In the genomic region with DNA sequence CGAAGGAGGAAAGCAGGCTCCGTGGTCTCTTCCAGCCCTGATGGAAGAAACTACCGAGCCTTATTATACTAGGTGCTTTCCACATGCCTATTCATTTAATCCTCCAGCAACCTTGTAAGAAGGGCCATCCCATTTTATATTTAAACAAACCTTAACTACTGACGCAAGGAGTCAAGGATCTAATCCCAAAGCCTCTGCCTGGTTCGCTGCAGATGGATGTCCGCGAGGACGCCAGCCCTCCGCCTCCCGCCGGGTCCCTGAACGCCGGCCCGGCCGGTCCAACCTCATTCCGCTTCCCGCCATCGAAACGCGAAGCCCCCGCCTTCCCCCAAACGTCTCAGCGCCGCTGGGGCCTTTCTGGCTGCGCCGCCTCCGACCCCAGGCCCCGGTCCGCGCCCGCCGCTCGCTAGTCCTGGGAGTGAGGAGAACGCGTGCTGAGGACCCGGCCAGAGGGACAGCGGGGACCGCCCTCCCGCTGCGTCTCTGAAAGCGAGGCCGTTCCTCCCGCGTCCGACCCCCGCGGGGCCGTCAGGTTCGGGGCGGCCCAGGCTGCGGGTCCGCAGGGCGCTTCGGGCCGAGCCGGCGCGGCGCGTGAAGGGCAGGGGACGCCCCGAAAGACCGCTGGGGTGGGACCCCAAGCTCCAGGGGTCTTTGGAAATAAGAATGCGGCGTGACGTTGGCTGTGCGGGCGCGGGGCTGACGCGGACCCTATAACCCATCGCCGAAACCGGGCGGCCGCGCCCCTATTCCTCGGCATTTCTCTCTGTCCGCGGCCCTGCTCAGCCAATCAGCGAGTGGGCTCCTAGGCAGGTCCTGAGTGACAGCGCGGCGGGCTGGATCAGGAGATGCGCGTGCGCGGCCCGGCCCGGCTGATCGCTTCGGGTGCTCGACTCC, we compare ENCODE assay signal across 8 cellular contexts. TPM values are rescaled to one million over a fixed set of nuclear protein-coding genes. Genes with fewer than 3 reads are reported as not detected.
DNase-seq lines count a peak whose midpoint lies in the region; ATAC-seq and TF ChIP-seq lines count a peak whose summit lies in the region.

No MANE protein-coding gene starts in this region.

- TF ChIP-seq CTCF in HFF-Myc (IDR thresholded peaks at IDR 0.05; ENCODE audit: low read depth, low read length, missing control alignments) (no peak), gastroesophageal sphincter (IDR thresholded peaks at IDR 0.05) (peak in 1 of 4 experiments; percentile 11)

- TF ChIP-seq POLR2A in gastroesophageal sphincter (IDR thresholded peaks at IDR 0.05): peak in 1 of 2 donors; percentile 46

- H3K27ac Mint-ChIP-seq in activated naive CD4-positive, alpha-beta T cell treated with anti-CD3 and anti-CD28 coated beads, Interleukin-2, amount 10 ng/mL, durations not matched to agents 7 days and 5 days: peak overlapping the region; percentile 87

- CTCF ChIA-PET in activated naive CD4-positive, alpha-beta T cell treated with anti-CD3 and anti-CD28 coated beads, Interleukin-2, amount 10 ng/mL, durations not matched to agents 7 days and 5 days (lab: Charles Lee): no interaction called here

- H3K27ac ChIP-seq in gastroesophageal sphincter (peak overlapping the region; percentile 78 to 97 (median 96)), subcutaneous abdominal adipose tissue (ENCODE audit: low read depth, low read length) (peak overlapping the region; percentile 82)

- DNase-seq in G401 (ENCODE audit: low spot score) (peak; percentile 95), HFF-Myc (ENCODE audit: extremely low read depth, low read depth) (peak; percentile 75), MV-4-11 (lab: John Stamatoyannopoulos, UW) (peak; percentile 79), SK-N-DZ (ENCODE audit: low spot score) (peak; percentile 95), non-pigmented ciliary epithelial cell (ENCODE audit: low read depth) (peak; percentile 66)
- peak; percentile 96 for DNase-seq in activated naive CD4-positive, alpha-beta T cell treated with anti-CD3 and anti-CD28 coated beads, Interleukin-2, amount 10 ng/mL, durations not matched to agents 7 days and 5 days

- in situ Hi-C loops in G401 (cut with HindIII; ENCODE audit: low sequenced_read_pairs): no loop called here

- H3K4me3 Mint-ChIP-seq in activated naive CD4-positive, alpha-beta T cell treated with anti-CD3 and anti-CD28 coated beads, Interleukin-2, amount 10 ng/mL, durations not matched to agents 7 days and 5 days: peak overlapping the region; percentile 78

- H3K9me3 Mint-ChIP-seq in activated naive CD4-positive, alpha-beta T cell treated with anti-CD3 and anti-CD28 coated beads, Interleukin-2, amount 10 ng/mL, durations not matched to agents 7 days and 5 days: no peaks in the 10 kb centered on the region

- peak overlapping the region; percentile 56 to 86 (median 76) for H3K9ac ChIP-seq in subcutaneous abdominal adipose tissue (ENCODE audit: low read length in 5 of 5)

- no peaks in the 10 kb centered on the region for H3K27me3 Mint-ChIP-seq in activated naive CD4-positive, alpha-beta T cell treated with anti-CD3 and anti-CD28 coated beads, Interleukin-2, amount 10 ng/mL, durations not matched to agents 7 days and 5 days

- peaks cover 83% of the 10 kb centered on the region for H3K4me1 Mint-ChIP-seq in activated naive CD4-positive, alpha-beta T cell treated with anti-CD3 and anti-CD28 coated beads, Interleukin-2, amount 10 ng/mL, durations not matched to agents 7 days and 5 days

- no peak for TF ChIP-seq EP300 in gastroesophageal sphincter (IDR thresholded peaks at IDR 0.05)

- H3K9me3 ChIP-seq in gastroesophageal sphincter (no peaks in the 10 kb centered on the region), subcutaneous abdominal adipose tissue (ENCODE audit: control insufficient read depth in 5 of 5, low read length in 5 of 5) (no peaks in the 10 kb centered on the region)

- peaks cover 0 to 32% (median 9%) of the 10 kb centered on the region in 3 donors for H3K4me1 ChIP-seq in gastroesophageal sphincter
- peaks cover 0 to 70% (median 67%) of the 10 kb centered on the region in 5 donors for H3K4me1 ChIP-seq in subcutaneous abdominal adipose tissue (ENCODE audit: control insufficient read depth in 5 of 5, insufficient read depth in 5 of 5, low read length in 5 of 5)

- peak; percentile 96 for ATAC-seq in gastroesophageal sphincter

- 0 to 17% methylated on average over 1 to 3 of the region's 93 CpGs for WGBS in gastroesophageal sphincter (ENCODE audit: low coverage in 1 of 2), 2 donors

- H3K36me3 ChIP-seq in gastroesophageal sphincter (peaks cover 0 to 27% of the 10 kb centered on the region in 2 donors), subcutaneous abdominal adipose tissue (ENCODE audit: control insufficient read depth in 5 of 5, insufficient read depth in 5 of 5, low read length in 5 of 5) (peaks cover 0 to 4% (median 0%) of the 10 kb centered on the region in 5 donors)

- H3K27me3 ChIP-seq in gastroesophageal sphincter (no peaks in the 10 kb centered on the region), subcutaneous abdominal adipose tissue (ENCODE audit: control insufficient read depth in 5 of 5, insufficient read depth in 4 of 5, low read length in 5 of 5) (no peaks in the 10 kb centered on the region)

- peak overlapping the region; percentile 58 for H3K4me3 ChIP-seq in HFF-Myc (replicated peaks; ENCODE audit: low read depth, low read length)
- peak overlapping the region; percentile 53 to 95 for H3K4me3 ChIP-seq in gastroesophageal sphincter
- peak overlapping the region; percentile 70 to 79 (median 77) for H3K4me3 ChIP-seq in subcutaneous abdominal adipose tissue (ENCODE audit: low read depth in 1 of 5, low read length in 5 of 5)

- peaks cover 37% of the 10 kb centered on the region for H3K36me3 Mint-ChIP-seq in activated naive CD4-positive, alpha-beta T cell treated with anti-CD3 and anti-CD28 coated beads, Interleukin-2, amount 10 ng/mL, durations not matched to agents 7 days and 5 days

RNA-seq across cellular contexts. Expression of a gene that starts 0.4 kb away (rescaled TPM):
- 35.1 and 73.1 TPM in 2 replicates for total RNA-seq in G401 (2014; rRNA removed; shearing (Covaris generic))
- polyA plus RNA-seq in SK-N-DZ (2014; cell fraction: cytosol; rRNA removed): 106 and 127 TPM in 2 replicates
- polyA plus RNA-seq in SK-N-DZ (2014; cell fraction: nucleus; rRNA removed): 101 and 119 TPM in 2 replicates
- total RNA-seq in gastroesophageal sphincter: 10 to 100 TPM; 20.1 to 35.6 (median 30.7) TPM

RNA-seq across cellular contexts. Expression of a gene that starts 35.1 kb away (rescaled TPM):
- 1.8 and 2.2 TPM in 2 replicates for total RNA-seq in G401 (2014; rRNA removed; shearing (Covaris generic))
- polyA plus RNA-seq in SK-N-DZ (2014; cell fraction: cytosol; rRNA removed): 2.1 and 6.1 TPM in 2 replicates
- 4.3 and 10.7 TPM in 2 replicates for polyA plus RNA-seq in SK-N-DZ (2014; cell fraction: nucleus; rRNA removed)
- total RNA-seq in gastroesophageal sphincter: 10 to 100 TPM in 3 of 4 donors, 1 to 10 TPM in 1; 6.6 to 40.3 (median 18.6) TPM

Comparison
In these comparisons a context has a peak if more than half of its experiments do, and no peak if none do; other contexts are left out.
1. Peak in every context shown above with its lines: DNase-seq, ATAC-seq, H3K4me3 ChIP-seq and H3K27ac ChIP-seq.